1 cellular context compared by ENCODE assay signal in the genomic region with DNA sequence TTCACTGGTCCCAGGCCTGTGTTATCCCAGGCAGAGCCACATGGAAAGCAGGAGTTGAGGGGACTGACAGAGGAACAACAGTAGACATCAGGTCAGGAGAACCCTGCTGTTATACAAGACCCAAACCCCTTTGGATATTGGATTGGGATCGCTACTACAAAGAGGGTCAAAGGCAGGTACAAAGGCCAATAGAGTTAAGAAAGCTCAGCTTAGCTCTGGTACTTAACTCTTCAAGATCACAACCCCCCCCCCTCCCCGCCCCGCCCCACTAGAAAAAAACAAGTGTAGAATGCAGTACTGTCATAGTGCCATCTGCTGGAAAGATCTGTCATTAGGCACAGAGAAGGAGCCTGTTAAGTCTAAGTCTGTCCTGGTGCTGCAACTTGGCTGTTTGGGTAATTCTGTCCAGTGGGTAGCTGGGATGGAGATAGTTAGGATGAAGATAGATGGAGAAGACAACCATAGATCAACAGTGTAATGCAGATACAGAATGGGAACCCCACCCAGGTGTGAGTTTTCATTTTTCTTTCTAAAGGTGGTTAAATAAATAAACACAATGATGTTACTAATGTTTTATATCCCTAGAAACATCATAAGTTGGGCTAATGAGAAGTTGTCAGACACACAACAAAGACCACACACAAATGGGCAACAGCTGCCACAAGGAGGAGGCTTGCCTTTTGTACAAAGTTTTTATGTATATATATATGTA.
TF ChIP-seq lines count a peak whose summit lies in the region.

No MANE protein-coding gene starts in this region.

TF ChIP-seq in HepG2, 621 proteins besides CTCF, POLR2A, EP300 and RAD21 (continued from another document):
- TF ChIP-seq, protein P1, sequence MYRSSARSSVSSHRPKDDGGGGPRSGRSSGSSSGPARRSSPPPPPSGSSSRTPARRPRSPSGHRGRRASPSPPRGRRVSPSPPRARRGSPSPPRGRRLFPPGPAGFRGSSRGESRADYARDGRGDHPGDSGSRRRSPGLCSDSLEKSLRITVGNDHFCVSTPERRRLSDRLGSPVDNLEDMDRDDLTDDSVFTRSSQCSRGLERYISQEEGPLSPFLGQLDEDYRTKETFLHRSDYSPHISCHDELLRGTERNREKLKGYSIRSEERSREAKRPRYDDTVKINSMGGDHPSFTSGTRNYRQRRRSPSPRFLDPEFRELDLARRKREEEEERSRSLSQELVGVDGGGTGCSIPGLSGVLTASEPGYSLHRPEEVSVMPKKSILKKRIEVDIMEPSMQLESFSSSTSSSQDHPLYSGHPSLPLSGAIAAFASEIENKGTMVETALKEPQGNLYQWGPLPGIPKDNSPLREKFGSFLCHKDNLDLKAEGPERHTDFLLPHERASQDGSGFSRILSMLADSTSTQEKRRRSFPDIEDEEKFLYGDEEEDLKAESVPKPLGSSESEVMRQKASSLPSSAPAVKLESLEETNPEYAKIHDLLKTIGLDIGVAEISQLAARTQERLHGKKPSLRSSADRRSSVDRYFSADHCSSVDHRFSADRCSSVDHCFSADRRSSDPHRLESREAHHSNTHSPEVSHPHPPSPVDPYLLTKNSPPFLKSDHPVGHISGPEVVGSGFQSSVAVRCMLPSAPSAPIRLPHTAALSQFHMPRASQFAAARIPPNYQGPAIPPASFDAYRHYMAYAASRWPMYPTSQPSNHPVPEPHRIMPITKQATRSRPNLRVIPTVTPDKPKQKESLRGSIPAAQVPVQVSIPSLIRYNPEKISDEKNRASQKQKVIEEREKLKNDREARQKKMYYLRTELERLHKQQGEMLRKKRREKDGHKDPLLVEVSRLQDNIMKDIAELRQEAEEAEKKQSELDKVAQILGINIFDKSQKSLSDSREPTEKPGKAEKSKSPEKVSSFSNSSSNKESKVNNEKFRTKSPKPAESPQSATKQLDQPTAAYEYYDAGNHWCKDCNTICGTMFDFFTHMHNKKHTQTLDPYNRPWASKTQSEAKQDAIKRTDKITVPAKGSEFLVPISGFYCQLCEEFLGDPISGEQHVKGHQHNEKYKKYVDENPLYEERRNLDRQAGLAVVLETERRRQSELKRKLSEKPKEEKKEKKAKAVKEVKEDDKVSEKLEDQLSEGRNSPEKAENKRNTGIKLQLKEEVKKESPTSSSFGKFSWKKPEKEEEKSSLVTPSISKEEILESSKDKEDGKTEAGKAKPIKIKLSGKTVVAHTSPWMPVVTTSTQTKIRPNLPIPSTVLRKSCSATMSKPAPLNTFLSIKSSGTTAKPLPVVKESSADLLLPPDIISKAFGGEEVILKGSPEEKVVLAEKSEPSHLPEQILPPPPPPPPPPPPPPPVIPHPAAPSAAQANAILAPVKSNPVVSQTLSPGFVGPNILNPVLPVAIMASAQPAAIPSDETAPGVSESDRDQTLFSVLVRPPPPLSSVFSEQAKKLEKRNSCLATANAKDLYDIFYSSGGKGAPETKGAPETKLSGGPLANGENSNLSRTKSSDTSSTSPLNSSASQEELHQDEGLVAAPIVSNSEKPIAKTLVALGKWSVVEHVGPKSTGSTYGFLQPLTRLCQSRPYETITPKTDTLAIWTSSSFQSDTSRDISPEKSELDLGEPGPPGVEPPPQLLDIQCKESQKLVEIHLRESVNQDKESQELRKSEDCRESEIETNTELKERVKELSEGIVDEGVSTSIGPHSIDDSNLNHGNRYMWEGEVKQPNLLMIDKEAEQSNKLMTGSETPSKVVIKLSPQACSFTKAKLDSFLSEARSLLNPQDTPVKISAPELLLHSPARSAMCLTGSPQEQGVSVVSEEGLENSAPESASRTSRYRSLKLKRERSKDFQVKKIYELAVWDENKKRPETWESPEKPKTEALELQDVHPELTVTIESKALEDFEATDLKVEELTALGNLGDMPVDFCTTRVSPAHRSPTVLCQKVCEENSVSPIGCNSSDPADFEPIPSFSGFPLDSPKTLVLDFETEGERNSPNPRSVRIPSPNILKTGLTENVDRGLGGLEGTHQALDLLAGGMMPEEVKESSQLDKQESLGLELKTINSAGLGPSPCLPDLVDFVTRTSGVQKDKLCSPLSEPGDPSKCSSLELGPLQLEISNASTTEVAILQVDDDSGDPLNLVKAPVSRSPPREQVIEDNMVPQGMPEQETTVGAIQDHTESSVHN (CRISPR knock-in tag; IDR thresholded peaks at IDR 0.05), result peak; percentile 48; the same call in 1 of the 2 replicates
- TF ChIP-seq HNRNPUL1 (IDR thresholded peaks at IDR 0.05; ENCODE audit: low read depth, low read length), result no peak
- TF ChIP-seq, protein P2, sequence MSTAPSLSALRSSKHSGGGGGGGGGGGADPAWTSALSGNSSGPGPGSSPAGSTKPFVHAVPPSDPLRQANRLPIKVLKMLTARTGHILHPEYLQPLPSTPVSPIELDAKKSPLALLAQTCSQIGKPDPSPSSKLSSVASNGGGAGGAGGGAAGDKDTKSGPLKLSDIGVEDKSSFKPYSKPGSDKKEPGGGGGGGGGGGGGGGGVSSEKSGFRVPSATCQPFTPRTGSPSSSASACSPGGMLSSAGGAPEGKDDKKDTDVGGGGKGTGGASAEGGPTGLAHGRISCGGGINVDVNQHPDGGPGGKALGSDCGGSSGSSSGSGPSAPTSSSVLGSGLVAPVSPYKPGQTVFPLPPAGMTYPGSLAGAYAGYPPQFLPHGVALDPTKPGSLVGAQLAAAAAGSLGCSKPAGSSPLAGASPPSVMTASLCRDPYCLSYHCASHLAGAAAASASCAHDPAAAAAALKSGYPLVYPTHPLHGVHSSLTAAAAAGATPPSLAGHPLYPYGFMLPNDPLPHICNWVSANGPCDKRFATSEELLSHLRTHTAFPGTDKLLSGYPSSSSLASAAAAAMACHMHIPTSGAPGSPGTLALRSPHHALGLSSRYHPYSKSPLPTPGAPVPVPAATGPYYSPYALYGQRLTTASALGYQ (CRISPR knock-in tag; IDR thresholded peaks at IDR 0.05), result no peak
- TF ChIP-seq, protein P3, sequence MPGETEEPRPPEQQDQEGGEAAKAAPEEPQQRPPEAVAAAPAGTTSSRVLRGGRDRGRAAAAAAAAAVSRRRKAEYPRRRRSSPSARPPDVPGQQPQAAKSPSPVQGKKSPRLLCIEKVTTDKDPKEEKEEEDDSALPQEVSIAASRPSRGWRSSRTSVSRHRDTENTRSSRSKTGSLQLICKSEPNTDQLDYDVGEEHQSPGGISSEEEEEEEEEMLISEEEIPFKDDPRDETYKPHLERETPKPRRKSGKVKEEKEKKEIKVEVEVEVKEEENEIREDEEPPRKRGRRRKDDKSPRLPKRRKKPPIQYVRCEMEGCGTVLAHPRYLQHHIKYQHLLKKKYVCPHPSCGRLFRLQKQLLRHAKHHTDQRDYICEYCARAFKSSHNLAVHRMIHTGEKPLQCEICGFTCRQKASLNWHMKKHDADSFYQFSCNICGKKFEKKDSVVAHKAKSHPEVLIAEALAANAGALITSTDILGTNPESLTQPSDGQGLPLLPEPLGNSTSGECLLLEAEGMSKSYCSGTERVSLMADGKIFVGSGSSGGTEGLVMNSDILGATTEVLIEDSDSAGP (CRISPR knock-in tag; IDR thresholded peaks at IDR 0.05; ENCODE audit: borderline replicate concordance), result no peak
- TF ChIP-seq, protein P4, sequence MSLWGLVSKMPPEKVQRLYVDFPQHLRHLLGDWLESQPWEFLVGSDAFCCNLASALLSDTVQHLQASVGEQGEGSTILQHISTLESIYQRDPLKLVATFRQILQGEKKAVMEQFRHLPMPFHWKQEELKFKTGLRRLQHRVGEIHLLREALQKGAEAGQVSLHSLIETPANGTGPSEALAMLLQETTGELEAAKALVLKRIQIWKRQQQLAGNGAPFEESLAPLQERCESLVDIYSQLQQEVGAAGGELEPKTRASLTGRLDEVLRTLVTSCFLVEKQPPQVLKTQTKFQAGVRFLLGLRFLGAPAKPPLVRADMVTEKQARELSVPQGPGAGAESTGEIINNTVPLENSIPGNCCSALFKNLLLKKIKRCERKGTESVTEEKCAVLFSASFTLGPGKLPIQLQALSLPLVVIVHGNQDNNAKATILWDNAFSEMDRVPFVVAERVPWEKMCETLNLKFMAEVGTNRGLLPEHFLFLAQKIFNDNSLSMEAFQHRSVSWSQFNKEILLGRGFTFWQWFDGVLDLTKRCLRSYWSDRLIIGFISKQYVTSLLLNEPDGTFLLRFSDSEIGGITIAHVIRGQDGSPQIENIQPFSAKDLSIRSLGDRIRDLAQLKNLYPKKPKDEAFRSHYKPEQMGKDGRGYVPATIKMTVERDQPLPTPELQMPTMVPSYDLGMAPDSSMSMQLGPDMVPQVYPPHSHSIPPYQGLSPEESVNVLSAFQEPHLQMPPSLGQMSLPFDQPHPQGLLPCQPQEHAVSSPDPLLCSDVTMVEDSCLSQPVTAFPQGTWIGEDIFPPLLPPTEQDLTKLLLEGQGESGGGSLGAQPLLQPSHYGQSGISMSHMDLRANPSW (CRISPR knock-in tag; IDR thresholded peaks at IDR 0.05; ENCODE audit: borderline replicate concordance), result no peak
